In the genomic region with DNA sequence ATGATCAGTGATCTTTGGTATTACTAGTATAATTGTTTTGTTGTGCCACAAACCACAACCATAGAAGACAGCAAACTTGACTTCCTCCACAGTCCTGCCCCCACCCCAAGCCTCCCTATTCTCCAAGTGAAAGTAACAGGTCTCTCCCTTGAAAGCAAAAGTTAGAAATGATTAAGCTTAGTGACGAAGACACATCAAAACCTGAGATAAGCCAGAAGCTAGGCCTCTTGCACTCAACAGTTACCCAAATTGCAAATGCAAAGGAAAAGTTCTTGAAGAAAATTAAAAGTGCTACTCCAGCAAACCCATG, we compare ENCODE assay signal across 9 cellular contexts. TPM values are rescaled to one million over a fixed set of nuclear protein-coding genes. Genes with fewer than 3 reads are reported as not detected.
DNase-seq lines count a peak whose midpoint lies in the region; ATAC-seq, FAIRE-seq and TF ChIP-seq lines count a peak whose summit lies in the region.
"Had no signal": no experiment of that assay in that cellular context is flagged by ENCODE, and none has a peak within 500 bp of the region (broad histone marks: within the 10 kb centered on the region; RNA-seq: fewer than 3 reads in every experiment).

No MANE protein-coding gene starts in this region.

- H3K79me2 ChIP-seq in SK-N-SH (ENCODE audit: insufficient read depth) = peaks cover 98% of the 10 kb centered on the region

- H3K9me3 ChIP-seq in SK-N-SH = no peaks in the 10 kb centered on the region

- POLR2A ChIA-PET in SK-N-SH (lab: Yijun Ruan, JAX) = no interaction called here

- no peak for TF ChIP-seq POLR2A in GM12891 (IDR thresholded peaks at IDR 0.05; ENCODE audit: low read depth, low read length)

- H3K36me3 ChIP-seq in SK-N-SH (replicated peaks in 1 of 2; ENCODE audit: control insufficient read depth in 1 of 2, insufficient read depth in 2 of 2, low read length in 1 of 2) = peaks cover 68 to 79% of the 10 kb centered on the region in 2 experiments

- no peak for TF ChIP-seq CTCF in SK-N-SH (IDR thresholded peaks at IDR 0.05)

- no peak overlapping the region for H3K27ac ChIP-seq in SK-N-SH (ENCODE audit: low read depth in 2 of 2, low read length in 1 of 2)

- H3K9ac ChIP-seq in SK-N-SH = no peak overlapping the region

- ATAC-seq in GM18907 (IDR thresholded peaks at IDR 0.05; ENCODE audit: unreplicated experiment) = peak; percentile 79
- peak; percentile 80 for ATAC-seq in HG03135 (IDR thresholded peaks at IDR 0.05; ENCODE audit: unreplicated experiment)
- ATAC-seq: HCT116 had no signal

- no peak overlapping the region for H3K4me3 ChIP-seq in SK-N-SH (ENCODE audit: low read depth in 2 of 2, low read length in 1 of 2)

- H4K20me1 ChIP-seq in SK-N-SH (ENCODE audit: insufficient read depth) = peaks cover 88% of the 10 kb centered on the region

- CTCF ChIA-PET in SK-N-SH (lab: Yijun Ruan, JAX) = interaction anchor here (1.3 kb wide), 1 partner anchor 202 kb away, joined by 4 read pairs; no protein-coding TSS in a partner anchor

- no peak for FAIRE-seq in GM12891 (lab: Jason Lieb, UNC)

- H3K4me2 ChIP-seq in SK-N-SH = no peak overlapping the region

- DNase-seq in activated CD8-positive, alpha-beta memory T cell treated with anti-CD3 and anti-CD28 coated beads, Interleukin-2, amount 50 U/mL, for 48 hours = peak; percentile 65
- DNase-seq in stimulated activated CD4-positive, alpha-beta T cell treated with anti-CD3 and anti-CD28 coated beads, Interleukin-15, amount 100 ng/mL, for 48 hours (ENCODE audit: low read depth in 2 of 2) = peak; percentile 56 to 63
- DNase-seq in germinal center (ENCODE audit: low spot score) = no peak
- no peak for DNase-seq in SK-N-SH
- DNase-seq in GM12891 (ENCODE audit: insufficient read length, low spot score) = no peak
- no peak for DNase-seq in SIG-M5 (lab: John Stamatoyannopoulos, UW)

- TF ChIP-seq RAD21 in SK-N-SH (IDR thresholded peaks at IDR 0.05; ENCODE audit: low read length) = no peak

- peaks cover 15% of the 10 kb centered on the region for H3F3A ChIP-seq in SK-N-SH (replicated peaks; ENCODE audit: insufficient read depth)

- H3K4me1 ChIP-seq in SK-N-SH (ENCODE audit: control insufficient read depth in 1 of 2, insufficient read depth in 2 of 2, low read depth in 1 of 2, low read length in 1 of 2) = peaks cover 0 to 10% of the 10 kb centered on the region in 2 experiments; a peak in 3 of 4 replicates

- no peaks in the 10 kb centered on the region for H3K9me2 ChIP-seq in SK-N-SH

- H3K27me3 ChIP-seq in SK-N-SH (ENCODE audit: insufficient read depth) = no peaks in the 10 kb centered on the region

- H2AFZ ChIP-seq in SK-N-SH (ENCODE audit: low read depth) = no peak overlapping the region

- TF ChIP-seq EP300 in SK-N-SH (IDR thresholded peaks at IDR 0.05; ENCODE audit: borderline replicate concordance in 1 of 2, low read depth in 1 of 2, low read length in 1 of 2) = no peak

- WGBS in SK-N-SH (ENCODE audit: low lambda C conversion rate) = 88% methylated on average over 1 of the region's 1 CpG

TF ChIP-seq in SK-N-SH, 30 proteins besides CTCF, POLR2A, EP300 and RAD21:
- TF ChIP-seq MEF2A (IDR thresholded peaks at IDR 0.05; ENCODE audit: borderline replicate concordance, low read depth) (no peak), JUND (IDR thresholded peaks at IDR 0.05) (no peak), TCF12 (IDR thresholded peaks at IDR 0.05) (no peak), FOXM1 (IDR thresholded peaks at IDR 0.05; ENCODE audit: low read depth) (no peak), PBX3 (IDR thresholded peaks at IDR 0.05) (no peak)

TF ChIP-seq in GM12891, 5 proteins besides CTCF, POLR2A, EP300 and RAD21:
- TF ChIP-seq POU2F2 (IDR thresholded peaks at IDR 0.05; ENCODE audit: low read depth, low read length) = no peak
- TF ChIP-seq PAX5 (IDR thresholded peaks at IDR 0.05; ENCODE audit: insufficient read depth, low read length, severe bottlenecking) = no peak

RNA-seq across cellular contexts. Expression of gene SAR1A, which starts 7.5 kb away (rescaled TPM):
- 20.9 and 26.4 TPM in 2 replicates for polyA plus RNA-seq in SK-N-SH (2012; rRNA removed)
- polyA plus RNA-seq in SK-N-SH (2012; cell fraction: cytosol; rRNA removed) = 25.9 and 28.5 TPM in 2 replicates
- polyA plus RNA-seq in SK-N-SH (2012; cell fraction: nucleus; rRNA removed) = 20.3 and 38.1 TPM in 2 replicates
- polyA plus RNA-seq in GM12891 (2012; ENCODE audit: low read depth, missing spikeins) = 24.1 TPM

RNA-seq across cellular contexts. Expression of gene TYSND1, which starts 16.3 kb away (rescaled TPM):
- 7.2 and 7.4 TPM in 2 replicates for polyA plus RNA-seq in SK-N-SH (2012; rRNA removed)
- 3.7 and 5.3 TPM in 2 replicates for polyA plus RNA-seq in SK-N-SH (2012; cell fraction: cytosol; rRNA removed)
- polyA plus RNA-seq in SK-N-SH (2012; cell fraction: nucleus; rRNA removed) = 24.1 and 26.7 TPM in 2 replicates
- 8.0 TPM for polyA plus RNA-seq in GM12891 (2012; ENCODE audit: low read depth, missing spikeins)

RNA-seq across cellular contexts. Expression of gene AIFM2, which starts 30.2 kb away (rescaled TPM):
- 9.4 and 9.5 TPM in 2 replicates for polyA plus RNA-seq in SK-N-SH (2012; rRNA removed)
- 5.5 and 7.9 TPM in 2 replicates for polyA plus RNA-seq in SK-N-SH (2012; cell fraction: cytosol; rRNA removed)
- polyA plus RNA-seq in SK-N-SH (2012; cell fraction: nucleus; rRNA removed) = 17.9 and 19.8 TPM in 2 replicates
- polyA plus RNA-seq in GM12891 (2012; ENCODE audit: low read depth, missing spikeins) = 10.8 TPM

Comparison
In these comparisons a context has a peak if more than half of its experiments do, and no peak if none do; other contexts are left out.
1. DNase-seq: peak in activated CD8-positive, alpha-beta memory T cell treated with anti-CD3 and anti-CD28 coated beads, Interleukin-2, amount 50 U/mL, for 48 hours (single experiment) and stimulated activated CD4-positive, alpha-beta T cell treated with anti-CD3 and anti-CD28 coated beads, Interleukin-15, amount 100 ng/mL, for 48 hours (2 of 2); none in germinal center (single experiment), SK-N-SH (single experiment), GM12891 (single experiment) and SIG-M5 (single experiment).